ENCODE assay signal across 16 cellular contexts in genomic region chr12:45622210-45622937, GRCh38.
"Had no signal": no experiment of that assay in that cellular context is flagged by ENCODE, and none has a peak within 500 bp of the region (broad histone marks: within the 10 kb centered on the region; RNA-seq: fewer than 3 reads in every experiment).

No MANE protein-coding gene starts in this region.

- H3K27ac ChIP-seq: ascending aorta, cardiac muscle cell, colonic mucosa, right atrium auricular region, thyroid gland, VCaP had no signal

- H3K4me3 Mint-ChIP-seq: activated CD4-positive, alpha-beta memory T cell treated with anti-CD3 and anti-CD28 coated beads for 36 hours; activated naive CD8-positive, alpha-beta T cell treated with anti-CD3 and anti-CD28 coated beads, Interleukin-2, amount 10 ng/mL, durations not matched to agents 7 days and 5 days; activated T-cell treated with anti-CD3 and anti-CD28 coated beads, Interleukin-2, amount 50 U/mL, for 72 hours; stimulated activated effector memory CD8-positive, alpha-beta T cell treated with anti-CD3 and anti-CD28 coated beads, Interleukin-12 subunit alpha, Interleukin-12 subunit beta, amount 100 ng/mL, for 72 hours had no signal

- H3K27ac Mint-ChIP-seq: activated CD4-positive, alpha-beta memory T cell treated with anti-CD3 and anti-CD28 coated beads for 36 hours; activated naive CD8-positive, alpha-beta T cell treated with anti-CD3 and anti-CD28 coated beads, Interleukin-2, amount 10 ng/mL, durations not matched to agents 7 days and 5 days; activated T-cell treated with anti-CD3 and anti-CD28 coated beads, Interleukin-2, amount 50 U/mL, for 72 hours; stimulated activated effector memory CD8-positive, alpha-beta T cell treated with anti-CD3 and anti-CD28 coated beads, Interleukin-12 subunit alpha, Interleukin-12 subunit beta, amount 100 ng/mL, for 72 hours had no signal

- FAIRE-seq: endothelial cell of umbilical vein, frontal cortex, urothelium cell line had no signal

- H3K4me3 ChIP-seq: ascending aorta, cardiac muscle cell, colonic mucosa, right atrium auricular region, thyroid gland had no signal

- H3K4me1 ChIP-seq: ascending aorta, colonic mucosa, right atrium auricular region, thyroid gland had no signal

- ATAC-seq: activated T-cell treated with anti-CD3 and anti-CD28 coated beads, Interleukin-2, amount 50 U/mL, for 72 hours; stimulated activated effector memory CD8-positive, alpha-beta T cell treated with anti-CD3 and anti-CD28 coated beads, Interleukin-12 subunit alpha, Interleukin-12 subunit beta, amount 100 ng/mL, for 72 hours had no signal

- H3K36me3 Mint-ChIP-seq: activated CD4-positive, alpha-beta memory T cell treated with anti-CD3 and anti-CD28 coated beads for 36 hours; stimulated activated effector memory CD8-positive, alpha-beta T cell treated with anti-CD3 and anti-CD28 coated beads, Interleukin-12 subunit alpha, Interleukin-12 subunit beta, amount 100 ng/mL, for 72 hours had no signal

- H3K9me3 ChIP-seq: ascending aorta, colonic mucosa, right atrium auricular region, thyroid gland had no signal

- H3K36me3 ChIP-seq: ascending aorta, cardiac muscle cell, colonic mucosa, right atrium auricular region, thyroid gland had no signal

- H3K4me1 Mint-ChIP-seq: activated naive CD8-positive, alpha-beta T cell treated with anti-CD3 and anti-CD28 coated beads, Interleukin-2, amount 10 ng/mL, durations not matched to agents 7 days and 5 days; stimulated activated effector memory CD8-positive, alpha-beta T cell treated with anti-CD3 and anti-CD28 coated beads, Interleukin-12 subunit alpha, Interleukin-12 subunit beta, amount 100 ng/mL, for 72 hours had no signal

- H3K27me3 ChIP-seq: ascending aorta, cardiac muscle cell, colonic mucosa, right atrium auricular region, thyroid gland had no signal

- H3K9me3 Mint-ChIP-seq: activated CD4-positive, alpha-beta memory T cell treated with anti-CD3 and anti-CD28 coated beads for 36 hours; activated T-cell treated with anti-CD3 and anti-CD28 coated beads, Interleukin-2, amount 50 U/mL, for 72 hours; stimulated activated effector memory CD8-positive, alpha-beta T cell treated with anti-CD3 and anti-CD28 coated beads, Interleukin-12 subunit alpha, Interleukin-12 subunit beta, amount 100 ng/mL, for 72 hours had no signal

- DNase-seq: activated CD4-positive, alpha-beta memory T cell treated with anti-CD3 and anti-CD28 coated beads for 36 hours; activated gamma-delta T cell treated with Interleukin-2 at 50 U/mL for 16 hours; activated naive CD8-positive, alpha-beta T cell treated with anti-CD3 and anti-CD28 coated beads, Interleukin-2, amount 10 ng/mL, durations not matched to agents 7 days and 5 days; activated T-cell treated with anti-CD3 and anti-CD28 coated beads, Interleukin-2, amount 50 U/mL, for 72 hours; colonic mucosa; islet precursor cell; T-helper 9 cell; thyroid gland had no signal
